In the genomic region with DNA sequence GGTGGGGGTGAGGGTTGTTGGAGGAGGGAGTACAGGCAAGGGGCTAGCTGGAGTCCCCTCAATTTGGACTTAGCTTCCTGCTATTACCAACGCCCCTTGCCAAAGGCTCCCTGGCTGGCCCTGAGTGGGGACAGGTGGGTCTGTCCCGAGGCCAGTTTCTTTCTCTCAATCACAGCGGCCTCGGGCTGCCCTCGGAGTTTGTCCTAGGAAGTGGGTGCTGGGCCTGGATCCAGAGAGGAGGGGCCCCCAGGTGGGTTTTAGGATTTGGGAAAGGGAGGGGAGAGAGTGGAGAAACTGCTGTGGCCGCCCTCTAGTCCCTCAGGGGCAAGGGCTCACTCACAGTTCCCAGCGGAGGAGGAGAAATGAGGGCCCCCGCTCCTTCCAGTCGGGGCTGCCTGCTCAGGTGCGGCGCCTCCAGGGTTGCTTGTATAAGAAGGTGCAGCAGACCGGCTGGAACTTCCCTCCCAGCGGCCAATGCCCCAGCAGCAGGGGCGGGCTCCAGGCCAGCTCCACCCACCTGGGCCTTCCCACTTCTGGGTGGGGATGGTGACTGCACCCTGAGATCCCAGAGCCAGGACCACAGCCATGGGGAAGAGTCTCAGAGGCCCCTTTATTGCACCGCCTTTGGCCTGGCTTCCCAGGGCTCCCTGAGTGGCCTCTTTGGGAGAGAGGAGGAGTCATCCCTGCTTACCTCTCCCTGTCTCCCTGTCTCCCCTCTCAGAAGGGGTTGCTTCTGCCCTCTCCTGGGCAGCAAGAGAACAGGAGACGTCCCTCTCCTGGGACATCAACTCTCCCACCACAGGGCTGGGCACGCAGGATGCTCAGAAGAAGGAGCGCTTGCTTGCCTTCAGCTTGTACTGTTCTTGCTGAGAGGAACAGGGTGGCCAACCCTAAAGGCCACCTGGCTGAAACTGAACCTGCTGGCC, we compare ENCODE assay signal across 1 cellular context.
TF ChIP-seq lines count a peak whose summit lies in the region.

No MANE protein-coding gene starts in this region.

TF ChIP-seq in HEK293, 187 proteins besides CTCF, POLR2A, EP300 and RAD21 (continued from another document):
- TF ChIP-seq, protein P1, sequence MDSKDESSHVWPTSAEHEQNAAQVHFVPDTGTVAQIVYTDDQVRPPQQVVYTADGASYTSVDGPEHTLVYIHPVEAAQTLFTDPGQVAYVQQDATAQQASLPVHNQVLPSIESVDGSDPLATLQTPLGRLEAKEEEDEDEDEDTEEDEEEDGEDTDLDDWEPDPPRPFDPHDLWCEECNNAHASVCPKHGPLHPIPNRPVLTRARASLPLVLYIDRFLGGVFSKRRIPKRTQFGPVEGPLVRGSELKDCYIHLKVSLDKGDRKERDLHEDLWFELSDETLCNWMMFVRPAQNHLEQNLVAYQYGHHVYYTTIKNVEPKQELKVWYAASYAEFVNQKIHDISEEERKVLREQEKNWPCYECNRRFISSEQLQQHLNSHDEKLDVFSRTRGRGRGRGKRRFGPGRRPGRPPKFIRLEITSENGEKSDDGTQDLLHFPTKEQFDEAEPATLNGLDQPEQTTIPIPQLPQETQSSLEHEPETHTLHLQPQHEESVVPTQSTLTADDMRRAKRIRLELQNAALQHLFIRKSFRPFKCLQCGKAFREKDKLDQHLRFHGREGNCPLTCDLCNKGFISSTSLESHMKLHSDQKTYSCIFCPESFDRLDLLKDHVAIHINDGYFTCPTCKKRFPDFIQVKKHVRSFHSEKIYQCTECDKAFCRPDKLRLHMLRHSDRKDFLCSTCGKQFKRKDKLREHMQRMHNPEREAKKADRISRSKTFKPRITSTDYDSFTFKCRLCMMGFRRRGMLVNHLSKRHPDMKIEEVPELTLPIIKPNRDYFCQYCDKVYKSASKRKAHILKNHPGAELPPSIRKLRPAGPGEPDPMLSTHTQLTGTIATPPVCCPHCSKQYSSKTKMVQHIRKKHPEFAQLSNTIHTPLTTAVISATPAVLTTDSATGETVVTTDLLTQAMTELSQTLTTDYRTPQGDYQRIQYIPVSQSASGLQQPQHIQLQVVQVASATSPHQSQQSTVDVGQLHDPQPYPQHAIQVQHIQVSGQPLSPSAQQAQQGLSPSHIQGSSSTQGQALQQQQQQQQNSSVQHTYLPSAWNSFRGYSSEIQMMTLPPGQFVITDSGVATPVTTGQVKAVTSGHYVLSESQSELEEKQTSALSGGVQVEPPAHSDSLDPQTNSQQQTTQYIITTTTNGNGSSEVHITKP (tag by site-specific recombination; IDR thresholded peaks at IDR 0.05) = peak; percentile 97
- TF ChIP-seq ZNF24 (tag by site-specific recombination; IDR thresholded peaks at IDR 0.05) (no peak), ZNF23 (tag by site-specific recombination; IDR thresholded peaks at IDR 0.05; ENCODE audit: borderline replicate concordance) (no peak), IKZF3 (tag by site-specific recombination; IDR thresholded peaks at IDR 0.05) (peak; percentile 64), ZNF654 (tag by site-specific recombination; IDR thresholded peaks at IDR 0.05; ENCODE audit: low read depth) (peak; percentile 35; the same call in 1 of the 2 replicates), SP2 (tag by site-specific recombination; IDR thresholded peaks at IDR 0.05) (peak; percentile 65), ZNF140 (tag by site-specific recombination; IDR thresholded peaks at IDR 0.05) (no peak), SP3 (tag by site-specific recombination; IDR thresholded peaks at IDR 0.05) (peak; percentile 84), ZBTB48 (tag by site-specific recombination; IDR thresholded peaks at IDR 0.05) (0 out of 2 replicates have a peak, but pooled peaks have one; percentile 29), GLIS1 (tag by site-specific recombination; IDR thresholded peaks at IDR 0.05) (0 out of 2 replicates have a peak, but pooled peaks have one; percentile 21), KLF8 (tag by site-specific recombination; IDR thresholded peaks at IDR 0.05) (no peak)
